ENCODE assay signal across 9 cellular contexts in the genomic region with DNA sequence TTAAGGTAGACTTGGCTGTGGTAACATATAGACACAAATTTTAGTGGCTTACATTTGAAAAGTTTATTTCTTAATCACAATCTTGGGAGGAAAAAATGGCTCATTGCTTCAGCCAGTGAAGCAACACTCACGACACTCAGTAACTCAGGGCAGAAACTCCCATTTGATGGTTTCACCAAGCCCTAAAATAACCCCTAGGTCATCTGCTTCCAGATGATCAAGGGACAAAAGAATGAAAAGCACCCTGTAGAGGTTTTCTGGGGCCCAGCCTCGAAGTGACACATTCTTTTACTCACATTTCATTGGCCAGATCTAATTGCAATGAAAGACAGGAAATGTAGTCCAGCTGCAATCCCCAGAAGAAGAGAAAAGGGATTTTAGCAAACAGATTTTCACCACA.
DNase-seq lines count a peak whose midpoint lies in the region; ATAC-seq and TF ChIP-seq lines count a peak whose summit lies in the region.
"Had no signal": no experiment of that assay in that cellular context is flagged by ENCODE, and none has a peak within 500 bp of the region (broad histone marks: within the 10 kb centered on the region; RNA-seq: fewer than 3 reads in every experiment).

No MANE protein-coding gene starts in this region.

- CTCF ChIA-PET in T-cell (lab: Charles Lee): no interaction called here

- POLR2A ChIA-PET in T-cell (lab: Charles Lee): no interaction called here

- no peak overlapping the region for H3K27ac Mint-ChIP-seq in glutamatergic neuron (ENCODE audit: unreplicated experiment)
- H3K27ac Mint-ChIP-seq in T-cell: no peak overlapping the region

- H3K4me3 ChIP-seq in muscle layer of duodenum (ENCODE audit: low read depth in 1 of 2, low read length in 2 of 2): no peak overlapping the region

- H3K27me3 ChIP-seq in muscle layer of duodenum (ENCODE audit: low read depth, low read length): no peaks in the 10 kb centered on the region

- no peaks in the 10 kb centered on the region for H3K9me3 ChIP-seq in muscle layer of duodenum (ENCODE audit: control insufficient read depth in 1 of 2, low read length in 2 of 2)

- no peaks in the 10 kb centered on the region for H3K4me1 ChIP-seq in muscle layer of duodenum (ENCODE audit: control insufficient read depth in 1 of 2, insufficient read depth in 2 of 2, low read length in 2 of 2)

- H3K4me1 Mint-ChIP-seq in glutamatergic neuron (ENCODE audit: low read depth, unreplicated experiment): peaks cover 18% of the 10 kb centered on the region
- H3K4me1 Mint-ChIP-seq in T-cell: peaks cover 0 to 2% (median 0%) of the 10 kb centered on the region in 3 donors

- ATAC-seq in esophagus mucosa (peak; percentile 51), T-cell (replicated peaks in 1 of 4) (no peak)

- H3K36me3 ChIP-seq in muscle layer of duodenum (ENCODE audit: control insufficient read depth in 1 of 2, insufficient read depth in 2 of 2, low read length in 2 of 2): no peaks in the 10 kb centered on the region

- H3K9me3 Mint-ChIP-seq in glutamatergic neuron (ENCODE audit: unreplicated experiment): peaks cover 2% of the 10 kb centered on the region
- peaks cover 4 to 9% (median 6%) of the 10 kb centered on the region in 3 donors for H3K9me3 Mint-ChIP-seq in T-cell

- H3K4me3 Mint-ChIP-seq in glutamatergic neuron (ENCODE audit: unreplicated experiment) (no peak overlapping the region), T-cell (no peak overlapping the region)

- peak overlapping the region; percentile 54 for H3K27ac ChIP-seq in muscle layer of duodenum (ENCODE audit: low read length)

- peak; percentile 58 for DNase-seq in AG09319 (ENCODE audit: extremely low read depth, low read depth)
- peak; percentile 98 for DNase-seq in LHCN-M2 (ENCODE audit: low read depth)
- DNase-seq in activated T-cell treated with anti-CD3 and anti-CD28 coated beads, Interleukin-2, amount 50 U/mL, for 48 hours: no peak
- no peak for DNase-seq in glutamatergic neuron
- DNase-seq in T-helper 1 cell: no peak
- no peak for DNase-seq in T-cell
- DNase-seq: occipital lobe had no signal

- H3K36me3 Mint-ChIP-seq in glutamatergic neuron (ENCODE audit: unreplicated experiment) (peaks cover 5% of the 10 kb centered on the region), T-cell (no peaks in the 10 kb centered on the region)

- no peaks in the 10 kb centered on the region for H3K27me3 Mint-ChIP-seq in glutamatergic neuron (ENCODE audit: unreplicated experiment)
- no peaks in the 10 kb centered on the region for H3K27me3 Mint-ChIP-seq in T-cell

- TF ChIP-seq CTCF in AG09319 (IDR thresholded peaks at IDR 0.05; ENCODE audit: low read depth, low read length) (no peak), glutamatergic neuron (IDR thresholded peaks at IDR 0.05; ENCODE audit: partially characterized antibody, unreplicated experiment) (no peak)

Comparison
In these comparisons a context has a peak if more than half of its experiments do, and no peak if none do; other contexts are left out.
1. DNase-seq: peak in AG09319 (single experiment) and LHCN-M2 (single experiment); none in activated T-cell treated with anti-CD3 and anti-CD28 coated beads, Interleukin-2, amount 50 U/mL, for 48 hours (0 of 2), glutamatergic neuron (single experiment), T-helper 1 cell (0 of 5) and T-cell (0 of 34).